Comparison of ENCODE assay signal across 1 cellular context in genomic region chr9:119273325-119273904, GRCh38.
TF ChIP-seq lines count a peak whose summit lies in the region.

No MANE protein-coding gene starts in this region.

TF ChIP-seq in GM23338, 12 proteins besides CTCF, POLR2A, EP300 and RAD21:
- TF ChIP-seq ZNF462 (CRISPR knock-in tag; IDR thresholded peaks at IDR 0.05) (no peak), EZH2 (IDR thresholded peaks at IDR 0.05; ENCODE audit: low read depth, unreplicated experiment) (no peak), ZNF331 (CRISPR knock-in tag; IDR thresholded peaks at IDR 0.05; ENCODE audit: low read depth) (no peak), NANOG (IDR thresholded peaks at IDR 0.05; ENCODE audit: borderline replicate concordance) (no peak), POLR2AphosphoS5 (IDR thresholded peaks at IDR 0.05; ENCODE audit: low read depth) (no peak), EZH2phosphoT487 (IDR thresholded peaks at IDR 0.05; ENCODE audit: unreplicated experiment) (no peak), ZNF114 (CRISPR knock-in tag; IDR thresholded peaks at IDR 0.05) (no peak), REST (IDR thresholded peaks at IDR 0.05; ENCODE audit: unreplicated experiment) (no peak), CREB1 (CRISPR knock-in tag; IDR thresholded peaks at IDR 0.05; ENCODE audit: low read depth) (no peak), JUNB (IDR thresholded peaks at IDR 0.05; ENCODE audit: unreplicated experiment) (no peak), ETS1 (IDR thresholded peaks at IDR 0.05) (no peak), STAT1 (IDR thresholded peaks at IDR 0.05; ENCODE audit: unreplicated experiment) (no peak)
